In the genomic region with DNA sequence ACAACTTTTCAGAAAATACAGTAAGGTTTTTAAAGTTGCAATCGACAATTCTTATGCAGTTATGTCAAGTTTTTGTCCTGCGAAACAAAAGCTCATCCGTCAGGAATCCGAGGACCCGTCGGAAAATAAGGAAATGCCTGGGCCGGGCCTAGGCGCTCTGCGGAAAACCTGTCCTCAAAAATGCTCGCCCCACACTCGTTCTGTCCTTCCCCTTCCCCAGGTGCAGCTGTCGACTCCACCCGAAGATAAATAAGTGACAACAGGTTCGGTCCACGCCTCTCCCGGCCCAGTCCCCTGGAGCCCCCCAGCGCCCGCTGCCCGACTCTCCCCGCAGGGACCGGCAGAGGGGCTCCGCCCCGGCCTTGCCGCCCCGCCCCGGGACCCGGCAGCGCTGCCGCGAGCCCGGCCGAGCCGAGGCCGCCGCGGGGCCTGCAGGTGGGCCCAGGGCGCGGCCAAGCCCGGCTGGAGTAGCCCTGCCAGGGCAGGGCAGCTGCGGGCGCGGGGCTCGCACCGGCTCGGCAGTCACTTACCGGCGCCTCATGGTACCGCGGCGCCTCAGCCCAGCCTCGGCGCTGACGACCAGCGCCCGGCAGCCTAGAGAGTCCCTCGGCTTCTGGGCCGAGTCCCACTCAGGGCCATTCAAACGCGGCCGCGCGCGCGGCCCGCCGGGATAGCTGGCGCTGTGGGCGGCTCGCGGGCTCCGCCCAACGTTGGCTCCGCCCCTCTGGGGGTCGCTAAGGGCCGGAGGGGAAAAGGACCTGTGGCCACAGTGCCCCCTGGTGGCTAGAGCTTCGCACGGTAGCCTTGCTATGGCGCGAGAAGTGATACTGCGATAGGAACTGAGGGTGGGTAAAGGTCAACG, we compare ENCODE assay signal across 1 cellular context.
A peak's percentile ranks its signal among the peaks of the same experiment; 100 is the strongest.
TF ChIP-seq lines count a peak whose summit lies in the region.

A gene with protein sequence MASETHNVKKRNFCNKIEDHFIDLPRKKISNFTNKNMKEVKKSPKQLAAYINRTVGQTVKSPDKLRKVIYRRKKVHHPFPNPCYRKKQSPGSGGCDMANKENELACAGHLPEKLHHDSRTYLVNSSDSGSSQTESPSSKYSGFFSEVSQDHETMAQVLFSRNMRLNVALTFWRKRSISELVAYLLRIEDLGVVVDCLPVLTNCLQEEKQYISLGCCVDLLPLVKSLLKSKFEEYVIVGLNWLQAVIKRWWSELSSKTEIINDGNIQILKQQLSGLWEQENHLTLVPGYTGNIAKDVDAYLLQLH (minus strand): TSS at position 676 of the 862 bp plus-strand sequence. CDS start 46,420 bp downstream, outside the sequence.

TF ChIP-seq in K562, 482 proteins besides CTCF, POLR2A, EP300 and RAD21 (continued from another document and continues in another):
- TF ChIP-seq FIP1L1 (IDR thresholded peaks at IDR 0.05; ENCODE audit: low read depth, low read length, poor library complexity, severe bottlenecking) (peak; percentile 82), ZKSCAN8 (CRISPR knock-in tag; IDR thresholded peaks at IDR 0.05) (no peak), ZNF384 (IDR thresholded peaks at IDR 0.05; ENCODE audit: low read depth, low read length) (0 out of 2 replicates have a peak, but pooled peaks have one; percentile 40), GABPB2 (CRISPR knock-in tag; conservative IDR thresholded peaks at IDR 0.05) (no peak), RBM25 (IDR thresholded peaks at IDR 0.05; ENCODE audit: low read depth, low read length, severe bottlenecking) (no peak), NR2C1 (IDR thresholded peaks at IDR 0.05) (no peak; the same call in 1 of the 2 replicates), NR2C1 (tag; IDR thresholded peaks at IDR 0.05) (peak; percentile 54; the same call in 1 of the 2 replicates), RAD51 (IDR thresholded peaks at IDR 0.05; ENCODE audit: borderline replicate concordance, low read depth) (no peak), ETV5 (CRISPR knock-in tag; IDR thresholded peaks at IDR 0.05; ENCODE audit: low read depth) (0 out of 2 replicates have a peak, but pooled peaks have one; percentile 18), SIRT6 (IDR thresholded peaks at IDR 0.05; ENCODE audit: low read depth, low read length) (no peak), ESRRB (CRISPR knock-in tag; IDR thresholded peaks at IDR 0.05; ENCODE audit: borderline replicate concordance) (no peak), HEY1 (CRISPR knock-in tag; IDR thresholded peaks at IDR 0.05; ENCODE audit: borderline replicate concordance) (no peak), FOXA3 (CRISPR knock-in tag; conservative IDR thresholded peaks at IDR 0.05 in 1 of 2, IDR thresholded peaks at IDR 0.05 in 1 of 2) (no peak), MCM5 (IDR thresholded peaks at IDR 0.05; ENCODE audit: low read depth) (no peak), FOXK2 (conservative IDR thresholded peaks at IDR 0.05 in 1 of 2, IDR thresholded peaks at IDR 0.05 in 1 of 2; ENCODE audit: low read depth in 2 of 2) (no peak), ZNF184 (CRISPR knock-in tag; IDR thresholded peaks at IDR 0.05) (no peak), MYBL2 (IDR thresholded peaks at IDR 0.05; ENCODE audit: low read depth) (peak; percentile 34; the same call in 1 of the 2 replicates), MYBL2 (CRISPR knock-in tag; IDR thresholded peaks at IDR 0.05; ENCODE audit: borderline replicate concordance) (no peak), RNF2 (IDR thresholded peaks at IDR 0.05) (0 out of 2 replicates have a peak, but pooled peaks have one; percentile 47), ZNF551 (CRISPR knock-in tag; IDR thresholded peaks at IDR 0.05) (no peak), XRCC4 (IDR thresholded peaks at IDR 0.05; ENCODE audit: extremely low read depth, insufficient read depth, insufficient read length) (no peak), DNMT1 (IDR thresholded peaks at IDR 0.05) (no peak), SMARCE1 (IDR thresholded peaks at IDR 0.05) (no peak), RBM34 (IDR thresholded peaks at IDR 0.05; ENCODE audit: borderline replicate concordance, insufficient read depth, low read length) (no peak), BHLHE40 (IDR thresholded peaks at IDR 0.05; ENCODE audit: low read length) (peak; percentile 28; the same call in 1 of the 2 replicates), CBX2 (IDR thresholded peaks at IDR 0.05; ENCODE audit: insufficient read depth, low read length, poor library complexity, severe bottlenecking) (no peak)
- TF ChIP-seq, protein P1, sequence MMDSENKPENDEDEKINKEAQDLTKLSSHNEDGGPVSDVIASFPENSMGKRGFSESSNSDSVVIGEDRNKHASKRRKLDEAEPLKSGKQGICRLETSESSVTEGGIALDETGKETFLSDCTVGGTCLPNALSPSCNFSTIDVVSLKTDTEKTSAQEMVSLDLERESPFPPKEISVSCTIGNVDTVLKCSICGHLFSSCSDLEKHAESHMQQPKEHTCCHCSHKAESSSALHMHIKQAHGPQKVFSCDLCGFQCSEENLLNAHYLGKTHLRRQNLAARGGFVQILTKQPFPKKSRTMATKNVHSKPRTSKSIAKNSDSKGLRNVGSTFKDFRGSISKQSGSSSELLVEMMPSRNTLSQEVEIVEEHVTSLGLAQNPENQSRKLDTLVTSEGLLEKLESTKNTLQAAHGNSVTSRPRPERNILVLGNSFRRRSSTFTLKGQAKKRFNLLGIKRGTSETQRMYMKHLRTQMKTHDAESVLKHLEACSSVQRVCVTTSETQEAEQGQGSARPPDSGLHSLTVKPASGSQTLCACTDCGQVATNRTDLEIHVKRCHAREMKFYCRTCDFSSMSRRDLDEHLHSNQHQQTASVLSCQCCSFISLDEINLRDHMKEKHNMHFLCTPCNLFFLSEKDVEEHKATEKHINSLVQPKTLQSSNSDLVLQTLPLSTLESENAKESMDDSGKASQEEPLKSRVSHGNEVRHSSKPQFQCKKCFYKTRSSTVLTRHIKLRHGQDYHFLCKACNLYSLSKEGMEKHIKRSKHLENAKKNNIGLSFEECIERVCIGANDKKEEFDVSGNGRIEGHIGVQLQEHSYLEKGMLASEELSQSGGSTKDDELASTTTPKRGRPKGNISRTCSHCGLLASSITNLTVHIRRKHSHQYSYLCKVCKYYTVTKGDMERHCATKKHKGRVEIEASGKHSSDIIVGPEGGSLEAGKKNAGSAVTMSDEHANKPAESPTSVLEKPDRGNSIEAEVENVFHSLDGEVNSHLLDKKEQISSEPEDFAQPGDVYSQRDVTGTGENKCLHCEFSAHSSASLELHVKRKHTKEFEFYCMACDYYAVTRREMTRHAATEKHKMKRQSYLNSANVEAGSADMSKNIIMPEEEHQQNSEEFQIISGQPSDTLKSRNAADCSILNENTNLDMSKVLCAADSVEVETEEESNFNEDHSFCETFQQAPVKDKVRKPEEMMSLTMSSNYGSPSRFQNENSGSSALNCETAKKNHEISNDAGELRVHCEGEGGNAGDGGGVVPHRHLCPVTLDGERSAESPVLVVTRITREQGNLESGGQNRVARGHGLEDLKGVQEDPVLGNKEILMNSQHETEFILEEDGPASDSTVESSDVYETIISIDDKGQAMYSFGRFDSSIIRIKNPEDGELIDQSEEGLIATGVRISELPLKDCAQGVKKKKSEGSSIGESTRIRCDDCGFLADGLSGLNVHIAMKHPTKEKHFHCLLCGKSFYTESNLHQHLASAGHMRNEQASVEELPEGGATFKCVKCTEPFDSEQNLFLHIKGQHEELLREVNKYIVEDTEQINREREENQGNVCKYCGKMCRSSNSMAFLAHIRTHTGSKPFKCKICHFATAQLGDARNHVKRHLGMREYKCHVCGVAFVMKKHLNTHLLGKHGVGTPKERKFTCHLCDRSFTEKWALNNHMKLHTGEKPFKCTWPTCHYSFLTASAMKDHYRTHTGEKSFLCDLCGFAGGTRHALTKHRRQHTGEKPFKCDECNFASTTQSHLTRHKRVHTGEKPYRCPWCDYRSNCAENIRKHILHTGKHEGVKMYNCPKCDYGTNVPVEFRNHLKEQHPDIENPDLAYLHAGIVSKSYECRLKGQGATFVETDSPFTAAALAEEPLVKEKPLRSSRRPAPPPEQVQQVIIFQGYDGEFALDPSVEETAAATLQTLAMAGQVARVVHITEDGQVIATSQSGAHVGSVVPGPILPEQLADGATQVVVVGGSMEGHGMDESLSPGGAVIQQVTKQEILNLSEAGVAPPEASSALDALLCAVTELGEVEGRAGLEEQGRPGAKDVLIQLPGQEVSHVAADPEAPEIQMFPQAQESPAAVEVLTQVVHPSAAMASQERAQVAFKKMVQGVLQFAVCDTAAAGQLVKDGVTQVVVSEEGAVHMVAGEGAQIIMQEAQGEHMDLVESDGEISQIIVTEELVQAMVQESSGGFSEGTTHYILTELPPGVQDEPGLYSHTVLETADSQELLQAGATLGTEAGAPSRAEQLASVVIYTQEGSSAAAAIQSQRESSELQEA (IDR thresholded peaks at IDR 0.05; ENCODE audit: low read depth): no peak
- TF ChIP-seq, protein P2, sequence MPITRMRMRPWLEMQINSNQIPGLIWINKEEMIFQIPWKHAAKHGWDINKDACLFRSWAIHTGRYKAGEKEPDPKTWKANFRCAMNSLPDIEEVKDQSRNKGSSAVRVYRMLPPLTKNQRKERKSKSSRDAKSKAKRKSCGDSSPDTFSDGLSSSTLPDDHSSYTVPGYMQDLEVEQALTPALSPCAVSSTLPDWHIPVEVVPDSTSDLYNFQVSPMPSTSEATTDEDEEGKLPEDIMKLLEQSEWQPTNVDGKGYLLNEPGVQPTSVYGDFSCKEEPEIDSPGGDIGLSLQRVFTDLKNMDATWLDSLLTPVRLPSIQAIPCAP (CRISPR knock-in tag; IDR thresholded peaks at IDR 0.05; ENCODE audit: borderline replicate concordance): no peak
- TF ChIP-seq, protein P3, sequence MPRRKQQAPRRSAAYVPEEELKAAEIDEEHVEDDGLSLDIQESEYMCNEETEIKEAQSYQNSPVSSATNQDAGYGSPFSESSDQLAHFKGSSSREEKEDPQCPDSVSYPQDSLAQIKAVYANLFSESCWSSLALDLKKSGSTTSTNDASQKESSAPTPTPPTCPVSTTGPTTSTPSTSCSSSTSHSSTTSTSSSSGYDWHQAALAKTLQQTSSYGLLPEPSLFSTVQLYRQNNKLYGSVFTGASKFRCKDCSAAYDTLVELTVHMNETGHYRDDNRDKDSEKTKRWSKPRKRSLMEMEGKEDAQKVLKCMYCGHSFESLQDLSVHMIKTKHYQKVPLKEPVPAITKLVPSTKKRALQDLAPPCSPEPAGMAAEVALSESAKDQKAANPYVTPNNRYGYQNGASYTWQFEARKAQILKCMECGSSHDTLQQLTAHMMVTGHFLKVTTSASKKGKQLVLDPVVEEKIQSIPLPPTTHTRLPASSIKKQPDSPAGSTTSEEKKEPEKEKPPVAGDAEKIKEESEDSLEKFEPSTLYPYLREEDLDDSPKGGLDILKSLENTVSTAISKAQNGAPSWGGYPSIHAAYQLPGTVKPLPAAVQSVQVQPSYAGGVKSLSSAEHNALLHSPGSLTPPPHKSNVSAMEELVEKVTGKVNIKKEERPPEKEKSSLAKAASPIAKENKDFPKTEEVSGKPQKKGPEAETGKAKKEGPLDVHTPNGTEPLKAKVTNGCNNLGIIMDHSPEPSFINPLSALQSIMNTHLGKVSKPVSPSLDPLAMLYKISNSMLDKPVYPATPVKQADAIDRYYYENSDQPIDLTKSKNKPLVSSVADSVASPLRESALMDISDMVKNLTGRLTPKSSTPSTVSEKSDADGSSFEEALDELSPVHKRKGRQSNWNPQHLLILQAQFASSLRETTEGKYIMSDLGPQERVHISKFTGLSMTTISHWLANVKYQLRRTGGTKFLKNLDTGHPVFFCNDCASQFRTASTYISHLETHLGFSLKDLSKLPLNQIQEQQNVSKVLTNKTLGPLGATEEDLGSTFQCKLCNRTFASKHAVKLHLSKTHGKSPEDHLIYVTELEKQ (CRISPR knock-in tag; IDR thresholded peaks at IDR 0.05): no peak
- TF ChIP-seq, protein P4, sequence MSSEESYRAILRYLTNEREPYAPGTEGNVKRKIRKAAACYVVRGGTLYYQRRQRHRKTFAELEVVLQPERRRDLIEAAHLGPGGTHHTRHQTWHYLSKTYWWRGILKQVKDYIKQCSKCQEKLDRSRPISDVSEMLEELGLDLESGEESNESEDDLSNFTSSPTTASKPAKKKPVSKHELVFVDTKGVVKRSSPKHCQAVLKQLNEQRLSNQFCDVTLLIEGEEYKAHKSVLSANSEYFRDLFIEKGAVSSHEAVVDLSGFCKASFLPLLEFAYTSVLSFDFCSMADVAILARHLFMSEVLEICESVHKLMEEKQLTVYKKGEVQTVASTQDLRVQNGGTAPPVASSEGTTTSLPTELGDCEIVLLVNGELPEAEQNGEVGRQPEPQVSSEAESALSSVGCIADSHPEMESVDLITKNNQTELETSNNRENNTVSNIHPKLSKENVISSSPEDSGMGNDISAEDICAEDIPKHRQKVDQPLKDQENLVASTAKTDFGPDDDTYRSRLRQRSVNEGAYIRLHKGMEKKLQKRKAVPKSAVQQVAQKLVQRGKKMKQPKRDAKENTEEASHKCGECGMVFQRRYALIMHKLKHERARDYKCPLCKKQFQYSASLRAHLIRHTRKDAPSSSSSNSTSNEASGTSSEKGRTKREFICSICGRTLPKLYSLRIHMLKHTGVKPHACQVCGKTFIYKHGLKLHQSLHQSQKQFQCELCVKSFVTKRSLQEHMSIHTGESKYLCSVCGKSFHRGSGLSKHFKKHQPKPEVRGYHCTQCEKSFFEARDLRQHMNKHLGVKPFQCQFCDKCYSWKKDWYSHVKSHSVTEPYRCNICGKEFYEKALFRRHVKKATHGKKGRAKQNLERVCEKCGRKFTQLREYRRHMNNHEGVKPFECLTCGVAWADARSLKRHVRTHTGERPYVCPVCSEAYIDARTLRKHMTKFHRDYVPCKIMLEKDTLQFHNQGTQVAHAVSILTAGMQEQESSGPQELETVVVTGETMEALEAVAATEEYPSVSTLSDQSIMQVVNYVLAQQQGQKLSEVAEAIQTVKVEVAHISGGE (CRISPR knock-in tag; IDR thresholded peaks at IDR 0.05): peak in 1 of 3 experiments; percentile 77; a peak in 2 of 6 replicates
- TF ChIP-seq, protein P5, sequence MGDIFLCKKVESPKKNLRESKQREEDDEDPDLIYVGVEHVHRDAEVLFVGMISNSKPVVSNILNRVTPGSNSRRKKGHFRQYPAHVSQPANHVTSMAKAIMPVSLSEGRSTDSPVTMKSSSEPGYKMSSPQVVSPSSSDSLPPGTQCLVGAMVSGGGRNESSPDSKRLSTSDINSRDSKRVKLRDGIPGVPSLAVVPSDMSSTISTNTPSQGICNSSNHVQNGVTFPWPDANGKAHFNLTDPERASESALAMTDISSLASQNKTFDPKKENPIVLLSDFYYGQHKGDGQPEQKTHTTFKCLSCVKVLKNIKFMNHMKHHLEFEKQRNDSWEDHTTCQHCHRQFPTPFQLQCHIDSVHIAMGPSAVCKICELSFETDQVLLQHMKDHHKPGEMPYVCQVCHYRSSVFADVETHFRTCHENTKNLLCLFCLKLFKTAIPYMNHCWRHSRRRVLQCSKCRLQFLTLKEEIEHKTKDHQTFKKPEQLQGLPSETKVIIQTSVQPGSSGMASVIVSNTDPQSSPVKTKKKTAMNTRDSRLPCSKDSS (IDR thresholded peaks at IDR 0.05; ENCODE audit: low read depth, partially characterized antibody): no peak
- TF ChIP-seq, protein P6, sequence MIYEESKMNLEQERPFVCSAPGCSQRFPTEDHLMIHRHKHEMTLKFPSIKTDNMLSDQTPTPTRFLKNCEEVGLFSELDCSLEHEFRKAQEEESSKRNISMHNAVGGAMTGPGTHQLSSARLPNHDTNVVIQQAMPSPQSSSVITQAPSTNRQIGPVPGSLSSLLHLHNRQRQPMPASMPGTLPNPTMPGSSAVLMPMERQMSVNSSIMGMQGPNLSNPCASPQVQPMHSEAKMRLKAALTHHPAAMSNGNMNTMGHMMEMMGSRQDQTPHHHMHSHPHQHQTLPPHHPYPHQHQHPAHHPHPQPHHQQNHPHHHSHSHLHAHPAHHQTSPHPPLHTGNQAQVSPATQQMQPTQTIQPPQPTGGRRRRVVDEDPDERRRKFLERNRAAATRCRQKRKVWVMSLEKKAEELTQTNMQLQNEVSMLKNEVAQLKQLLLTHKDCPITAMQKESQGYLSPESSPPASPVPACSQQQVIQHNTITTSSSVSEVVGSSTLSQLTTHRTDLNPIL (CRISPR knock-in tag; IDR thresholded peaks at IDR 0.05): no peak
- TF ChIP-seq, protein P7, sequence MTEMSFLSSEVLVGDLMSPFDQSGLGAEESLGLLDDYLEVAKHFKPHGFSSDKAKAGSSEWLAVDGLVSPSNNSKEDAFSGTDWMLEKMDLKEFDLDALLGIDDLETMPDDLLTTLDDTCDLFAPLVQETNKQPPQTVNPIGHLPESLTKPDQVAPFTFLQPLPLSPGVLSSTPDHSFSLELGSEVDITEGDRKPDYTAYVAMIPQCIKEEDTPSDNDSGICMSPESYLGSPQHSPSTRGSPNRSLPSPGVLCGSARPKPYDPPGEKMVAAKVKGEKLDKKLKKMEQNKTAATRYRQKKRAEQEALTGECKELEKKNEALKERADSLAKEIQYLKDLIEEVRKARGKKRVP (CRISPR knock-in tag; IDR thresholded peaks at IDR 0.05): no peak
